In the genomic region with DNA sequence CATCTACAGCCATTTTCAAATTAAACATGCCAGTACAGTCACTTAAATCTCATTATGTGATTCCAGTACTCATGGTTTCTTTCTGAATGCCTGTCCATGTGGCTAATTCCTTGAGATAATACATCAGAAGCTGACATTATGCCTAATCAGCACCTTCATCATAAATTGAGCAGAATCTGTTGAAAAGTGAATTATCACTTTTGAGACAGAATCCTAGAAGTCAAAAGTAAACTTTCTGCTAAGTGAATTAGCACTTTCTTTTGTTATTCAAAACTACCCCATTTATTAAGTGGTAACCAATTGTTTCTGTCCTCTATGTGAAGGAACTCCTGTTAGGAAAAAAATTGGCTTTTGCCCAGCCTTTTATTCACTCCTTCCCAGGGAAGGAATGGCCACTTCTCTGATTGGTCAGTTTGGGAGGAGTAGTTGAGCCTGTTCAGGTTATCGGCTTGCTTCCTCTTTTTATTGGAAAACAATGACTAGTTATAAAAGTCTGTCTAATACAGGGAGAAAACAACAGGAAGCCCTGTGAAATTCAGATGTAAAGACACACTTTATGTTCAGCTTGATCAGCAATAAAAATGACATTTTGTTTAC, we compare ENCODE assay signal across 22 cellular contexts. TPM values are rescaled to one million over a fixed set of nuclear protein-coding genes. Genes with fewer than 3 reads are reported as not detected.
DNase-seq lines count a peak whose midpoint lies in the region; ATAC-seq and TF ChIP-seq lines count a peak whose summit lies in the region.
"Had no signal": no experiment of that assay in that cellular context is flagged by ENCODE, and none has a peak within 500 bp of the region (broad histone marks: within the 10 kb centered on the region; RNA-seq: fewer than 3 reads in every experiment).

No MANE protein-coding gene starts in this region.

- peaks cover 53% of the 10 kb centered on the region for H3K4me1 ChIP-seq in osteoblast (ENCODE audit: insufficient read depth, low read length)
- H3K4me1 ChIP-seq: prostate gland, suprapubic skin had no signal

- H3K79me2 ChIP-seq in osteoblast (ENCODE audit: insufficient read depth, low read length): no peaks in the 10 kb centered on the region

- no peaks in the 10 kb centered on the region for H3K36me3 ChIP-seq in H7 (replicated peaks; ENCODE audit: control insufficient read depth, insufficient read depth, low read length)
- H3K36me3 ChIP-seq in osteoblast (ENCODE audit: insufficient read depth, low read length): no peaks in the 10 kb centered on the region
- H3K36me3 ChIP-seq: prostate gland, suprapubic skin had no signal

- no peak for TF ChIP-seq CTCF in osteoblast (IDR thresholded peaks at IDR 0.05; ENCODE audit: extremely low read depth, low read depth, low read length)

- H3K4me3 ChIP-seq in H7 (ENCODE audit: insufficient read depth, low read depth, low read length) (no peak overlapping the region), osteoblast (ENCODE audit: insufficient read depth, low read length) (no peak overlapping the region)
- H3K4me3 ChIP-seq: prostate gland, smooth muscle cell, suprapubic skin had no signal

- H4K20me1 ChIP-seq in osteoblast (ENCODE audit: insufficient read depth, low read length): no peaks in the 10 kb centered on the region

- peak; percentile 16 for DNase-seq in H7
- peak; percentile 43 for DNase-seq in M059J (ENCODE audit: low read depth)
- DNase-seq in dermis microvascular lymphatic vessel endothelial cell (ENCODE audit: low read depth in 2 of 2): peak; percentile 65 to 91
- DNase-seq in osteoblast (ENCODE audit: insufficient read length, low spot score, missing footprints): no peak
- no peak for DNase-seq in Right ventricle myocardium inferior (ENCODE audit: missing footprints)
- DNase-seq in activated naive CD4-positive, alpha-beta T cell treated with anti-CD3 and anti-CD28 coated beads, Interleukin-2, amount 50 U/mL, for 16 hours: no peak
- DNase-seq: activated CD4-positive, alpha-beta T cell treated with anti-CD3 and anti-CD28 coated beads, Interleukin-2, amount 50 U/mL, for 48 hours; activated naive CD4-positive, alpha-beta T cell; effector memory CD4-positive, alpha-beta T cell; GF-D8; hippocampal formation; kidney; NCI-H69; nephron progenitor cell; stimulated activated CD8-positive, alpha-beta memory T cell treated with anti-CD3 and anti-CD28 coated beads, Interleukin-4, amount 100 ng/mL, for 48 hours had no signal

- H3K9me3 ChIP-seq in osteoblast (ENCODE audit: low read depth, low read length): no peaks in the 10 kb centered on the region
- H3K9me3 ChIP-seq: prostate gland, suprapubic skin had no signal

- no peaks in the 10 kb centered on the region for H3K27me3 ChIP-seq in H7 (ENCODE audit: control insufficient read depth, insufficient read depth, low read length)
- no peaks in the 10 kb centered on the region for H3K27me3 ChIP-seq in osteoblast (ENCODE audit: insufficient read depth, low read length)
- H3K27me3 ChIP-seq: suprapubic skin had no signal

- ATAC-seq in Right ventricle myocardium inferior (no peak), GM21825 (IDR thresholded peaks at IDR 0.05; ENCODE audit: unreplicated experiment) (no peak)

- peak overlapping the region; percentile 90 for H3K27ac ChIP-seq in osteoblast (ENCODE audit: low read depth, low read length)
- H3K27ac ChIP-seq: prostate gland, suprapubic skin, VCaP had no signal

- no peak overlapping the region for H3K4me2 ChIP-seq in osteoblast (ENCODE audit: insufficient read depth, low read length)
- H3K4me2 ChIP-seq: smooth muscle cell had no signal

- H2AFZ ChIP-seq in osteoblast (ENCODE audit: low read length): peak overlapping the region; percentile 41

- intact Hi-C loops in Right ventricle myocardium inferior (cut with DNase I): loop anchor here (10.0 kb wide), 2 partner anchors 85 to 155 kb away; partner anchors contain the start of gene CCDC50

RNA-seq across cellular contexts. Expression of gene OSTN, which starts 40.5 kb away (rescaled TPM):
- not detected in 2 replicates for total RNA-seq in H7 (2014; rRNA removed; shearing (Covaris generic))
- total RNA-seq in M059J (2014; rRNA removed; shearing (Covaris generic)): not detected in 2 replicates
- total RNA-seq in dermis microvascular lymphatic vessel endothelial cell: not detected in 2 replicates
- total RNA-seq in osteoblast: under 0.01 TPM in 1 of 2 replicates, not detected in the other
- total RNA-seq in Right ventricle myocardium inferior: 0.11 TPM
- total RNA-seq: kidney, mesenteric fat pad, RPMI7951 had no signal

Comparison
In these comparisons a context has a peak if more than half of its experiments do, and no peak if none do; other contexts are left out.
1. DNase-seq: peak in H7 (single experiment), M059J (single experiment) and dermis microvascular lymphatic vessel endothelial cell (2 of 2); none in osteoblast (single experiment), Right ventricle myocardium inferior (single experiment) and activated naive CD4-positive, alpha-beta T cell treated with anti-CD3 and anti-CD28 coated beads, Interleukin-2, amount 50 U/mL, for 16 hours (single experiment).